In genomic region chr16:57475711-57476339, GRCh38 we compare ENCODE assay signal across 8 cellular contexts. TPM values are rescaled to one million over a fixed set of nuclear protein-coding genes. Genes with fewer than 3 reads are reported as not detected.
DNase-seq lines count a peak whose midpoint lies in the region; ATAC-seq, FAIRE-seq and TF ChIP-seq lines count a peak whose summit lies in the region.

No MANE protein-coding gene starts in this region.

- no peak overlapping the region for H3K27ac ChIP-seq in duodenal mucosa (ENCODE audit: low read depth, low read length)
- peak overlapping the region; percentile 45 for H3K27ac ChIP-seq in naive thymus-derived CD4-positive, alpha-beta T cell (ENCODE audit: low read depth, low read length)

- intact Hi-C loops in naive thymus-derived CD4-positive, alpha-beta T cell (cut with micrococcal nuclease), result loop anchor here (1.0 kb wide), 2 partner anchors 10 to 43 kb away; partner anchors contain the start of gene DOK4 (in 1 of the 2)

- peaks cover 0 to 2% (median 0%) of the 10 kb centered on the region in 5 donors for H3K27me3 Mint-ChIP-seq in naive thymus-derived CD4-positive, alpha-beta T cell
- no peaks in the 10 kb centered on the region for H3K27me3 Mint-ChIP-seq in type B pancreatic cell

- H3K4me1 ChIP-seq in duodenal mucosa (ENCODE audit: control insufficient read depth in 1 of 2, insufficient read depth in 2 of 2, low read length in 2 of 2), result peaks cover 48 to 58% of the 10 kb centered on the region in 2 donors
- H3K4me1 ChIP-seq in naive thymus-derived CD4-positive, alpha-beta T cell (ENCODE audit: control insufficient read depth in 2 of 2, insufficient read depth in 2 of 2, low read length in 2 of 2), result peaks cover 7 to 8% of the 10 kb centered on the region in 2 donors

- DNase-seq in GM12865 (ENCODE audit: low read depth) (peak; percentile 88), H54 (ENCODE audit: insufficient read length, low spot score) (peak; percentile 43), MG63 (peak; percentile 61), type B pancreatic cell (ENCODE audit: extremely low spot score, unreplicated experiment) (no peak), cortex of kidney (lab: John Stamatoyannopoulos, UW) (no peak)
- peak; percentile 65 to 69 for DNase-seq in activated CD4-positive, alpha-beta T cell treated with anti-CD3 and anti-CD28 coated beads for 24 hours (ENCODE audit: low read depth in 2 of 2)
- DNase-seq in naive thymus-derived CD4-positive, alpha-beta T cell, result peak; percentile 62 to 88 (median 74)

- H3K36me3 ChIP-seq in MG63 (peaks cover 21% of the 10 kb centered on the region), duodenal mucosa (ENCODE audit: control insufficient read depth in 1 of 2, insufficient read depth in 2 of 2, low read length in 2 of 2) (peaks cover 29 to 55% of the 10 kb centered on the region in 2 donors)
- H3K36me3 ChIP-seq in naive thymus-derived CD4-positive, alpha-beta T cell (ENCODE audit: control insufficient read depth in 2 of 3, insufficient read depth in 3 of 3, low read length in 3 of 3), result peaks cover 0 to 26% (median 5%) of the 10 kb centered on the region in 3 experiments

- no peak for TF ChIP-seq POLR2A in H54 (IDR thresholded peaks at IDR 0.05; ENCODE audit: low read depth, low read length)

- peak; percentile 95 for ATAC-seq in naive thymus-derived CD4-positive, alpha-beta T cell

- CTCF ChIA-PET in naive thymus-derived CD4-positive, alpha-beta T cell (lab: Charles Lee), result interaction anchor here (1.0 to 1.5 kb wide), 2 partner anchors 13 to 45 kb away, joined by 3 read pairs; partner anchors contain the start of gene POLR2C

- no peak overlapping the region for H3K9ac ChIP-seq in duodenal mucosa (ENCODE audit: low read depth in 1 of 2, low read length in 2 of 2)

- H3K4me3 Mint-ChIP-seq in naive thymus-derived CD4-positive, alpha-beta T cell, result peak overlapping the region in 8 of 10 donors; percentile 24 to 73 (median 44)
- H3K4me3 Mint-ChIP-seq in type B pancreatic cell, result no peak overlapping the region

- H3K27ac Mint-ChIP-seq in naive thymus-derived CD4-positive, alpha-beta T cell, result peak overlapping the region in 3 of 9 donors; percentile 60 to 70 (median 64)
- H3K27ac Mint-ChIP-seq in type B pancreatic cell, result no peak overlapping the region

- FAIRE-seq in H54 (lab: Jason Lieb, UNC), result no peak

- TF ChIP-seq CTCF in GM12865 (IDR thresholded peaks at IDR 0.05; ENCODE audit: insufficient read depth, low read depth, low read length, missing control alignments) (peak; percentile 82), type B pancreatic cell (conservative IDR thresholded peaks at IDR 0.05) (peak; percentile 81)

- no peaks in the 10 kb centered on the region for H3K9me3 Mint-ChIP-seq in naive thymus-derived CD4-positive, alpha-beta T cell
- no peaks in the 10 kb centered on the region for H3K9me3 Mint-ChIP-seq in type B pancreatic cell

- POLR2A ChIA-PET in naive thymus-derived CD4-positive, alpha-beta T cell (lab: Charles Lee), result interaction anchor here (0.9 kb wide), 2 partner anchors 11 to 18 kb away, joined by 3 read pairs; no protein-coding TSS in a partner anchor

- H3K4me1 Mint-ChIP-seq in naive thymus-derived CD4-positive, alpha-beta T cell, result peaks cover 13 to 26% (median 17%) of the 10 kb centered on the region in 7 donors
- H3K4me1 Mint-ChIP-seq in type B pancreatic cell (ENCODE audit: unreplicated experiment), result peaks cover 39% of the 10 kb centered on the region

- H3K27me3 ChIP-seq in MG63 (no peaks in the 10 kb centered on the region), duodenal mucosa (ENCODE audit: control insufficient read depth in 1 of 2, insufficient read depth in 2 of 2, low read length in 2 of 2) (no peaks in the 10 kb centered on the region)
- no peaks in the 10 kb centered on the region for H3K27me3 ChIP-seq in naive thymus-derived CD4-positive, alpha-beta T cell (ENCODE audit: control insufficient read depth in 2 of 2, insufficient read depth in 2 of 2, low read length in 2 of 2)

- H3K4me3 ChIP-seq in GM12865 (ENCODE audit: low read depth, low read length) (no peak overlapping the region; the same call in 1 of the 2 replicates), MG63 (no peak overlapping the region), duodenal mucosa (ENCODE audit: low read depth in 1 of 2, low read length in 2 of 2) (peak overlapping the region; percentile 7 to 26)
- H3K4me3 ChIP-seq in naive thymus-derived CD4-positive, alpha-beta T cell (ENCODE audit: low read length), result no peak overlapping the region

- H3K9me3 ChIP-seq in MG63 (no peaks in the 10 kb centered on the region), duodenal mucosa (ENCODE audit: control insufficient read depth in 1 of 2, low read length in 2 of 2) (no peaks in the 10 kb centered on the region)
- H3K9me3 ChIP-seq in naive thymus-derived CD4-positive, alpha-beta T cell (ENCODE audit: control insufficient read depth in 2 of 3, low read length in 3 of 3), result no peaks in the 10 kb centered on the region

- H3K36me3 Mint-ChIP-seq in naive thymus-derived CD4-positive, alpha-beta T cell, result peaks cover 0 to 8% (median 0%) of the 10 kb centered on the region in 5 donors
- H3K36me3 Mint-ChIP-seq in type B pancreatic cell, result peaks cover 9% of the 10 kb centered on the region

RNA-seq across cellular contexts. Expression of gene DOK4, which starts 10.5 kb away (rescaled TPM):
- 19.1 and 19.3 TPM in 2 replicates for total RNA-seq in MG63 (2014; rRNA removed; shearing (Covaris generic); ENCODE audit: low replicate concordance)
- 1 to 10 TPM; 2.2 to 4.0 (median 2.9) TPM for total RNA-seq in naive thymus-derived CD4-positive, alpha-beta T cell
- polyA plus RNA-seq in naive thymus-derived CD4-positive, alpha-beta T cell, result 1 to 10 TPM; 1.6 to 4.6 TPM
- 33.3 and 72.0 TPM in 2 replicates for total RNA-seq in type B pancreatic cell (ENCODE audit: low replicate concordance)

RNA-seq across cellular contexts. Expression of gene POLR2C, which starts 13.3 kb away (rescaled TPM):
- 482 TPM in 2 replicates for total RNA-seq in MG63 (2014; rRNA removed; shearing (Covaris generic); ENCODE audit: low replicate concordance)
- total RNA-seq in naive thymus-derived CD4-positive, alpha-beta T cell, result 10 to 100 TPM; 63.4 to 96.3 (median 81.4) TPM
- 10 to 100 TPM; 45.0 to 55.7 TPM for polyA plus RNA-seq in naive thymus-derived CD4-positive, alpha-beta T cell
- 63.0 and 70.5 TPM in 2 replicates for total RNA-seq in type B pancreatic cell (ENCODE audit: low replicate concordance)

RNA-seq across cellular contexts. Expression of gene COQ9, which starts 28.5 kb away (rescaled TPM):
- total RNA-seq in MG63 (2014; rRNA removed; shearing (Covaris generic); ENCODE audit: low replicate concordance), result 133 and 193 TPM in 2 replicates
- total RNA-seq in naive thymus-derived CD4-positive, alpha-beta T cell, result 10 to 100 TPM; 16.4 to 45.4 (median 36.6) TPM
- polyA plus RNA-seq in naive thymus-derived CD4-positive, alpha-beta T cell, result 10 to 100 TPM; 25.7 to 51.7 TPM
- 73.1 and 96.0 TPM in 2 replicates for total RNA-seq in type B pancreatic cell (ENCODE audit: low replicate concordance)

RNA-seq across cellular contexts. Expression of gene CIAPIN1, which starts 28.6 kb away (rescaled TPM):
- total RNA-seq in MG63 (2014; rRNA removed; shearing (Covaris generic); ENCODE audit: low replicate concordance), result 177 and 277 TPM in 2 replicates
- total RNA-seq in naive thymus-derived CD4-positive, alpha-beta T cell, result 10 to 100 TPM; 33.6 to 52.8 (median 35.8) TPM
- polyA plus RNA-seq in naive thymus-derived CD4-positive, alpha-beta T cell, result 100 to 1,000 TPM in 1 of 2 donors, 10 to 100 TPM in 1; 65.2 to 119 TPM
- 68.2 and 73.7 TPM in 2 replicates for total RNA-seq in type B pancreatic cell (ENCODE audit: low replicate concordance)

Comparison
In these comparisons a context has a peak if more than half of its experiments do, and no peak if none do; other contexts are left out.
1. DNase-seq: peak in GM12865 (single experiment), H54 (single experiment), MG63 (single experiment), activated CD4-positive, alpha-beta T cell treated with anti-CD3 and anti-CD28 coated beads for 24 hours (2 of 2) and naive thymus-derived CD4-positive, alpha-beta T cell (9 of 9); none in type B pancreatic cell (single experiment) and cortex of kidney (single experiment).
2. H3K4me3 ChIP-seq: peak in duodenal mucosa (2 of 2); none in GM12865 (single experiment), MG63 (single experiment) and naive thymus-derived CD4-positive, alpha-beta T cell (single experiment).